7 cellular contexts compared by ENCODE assay signal in the genomic region with DNA sequence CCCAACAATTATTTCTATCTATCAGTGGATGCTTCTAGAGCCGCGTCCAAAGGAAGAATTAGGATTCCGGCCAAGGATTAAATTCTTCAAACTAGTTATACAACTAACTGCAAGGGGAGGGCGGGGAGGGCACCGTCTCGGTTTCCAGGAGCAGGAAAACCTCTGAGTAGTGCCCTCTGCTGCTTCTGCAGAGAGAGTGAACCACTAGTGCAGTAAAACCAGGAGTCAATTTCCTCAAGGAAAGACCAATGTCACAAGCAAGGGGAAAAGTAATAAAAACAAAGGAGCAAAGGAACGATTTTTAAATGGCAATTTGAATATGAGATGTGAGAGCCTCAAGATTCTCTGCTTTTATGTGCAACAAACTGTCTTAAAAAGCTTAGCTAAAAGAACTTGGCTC. TPM values are rescaled to one million over a fixed set of nuclear protein-coding genes. Genes with fewer than 3 reads are reported as not detected.
DNase-seq lines count a peak whose midpoint lies in the region; ATAC-seq and TF ChIP-seq lines count a peak whose summit lies in the region.

No MANE protein-coding gene starts in this region.

- TF ChIP-seq CTCF in HEK293 (tag by site-specific recombination; IDR thresholded peaks at IDR 0.05) = no peak; the same call in 1 of the 2 replicates
- peak; percentile 28 to 52 (median 40) for TF ChIP-seq CTCF in transverse colon (IDR thresholded peaks at IDR 0.05)

- intact Hi-C loops in transverse colon (cut with DNase I; ENCODE audit: low total_unique reads) = no loop called here

- H3K36me3 ChIP-seq in HEK293 (ENCODE audit: control insufficient read depth in 2 of 2, insufficient read depth in 1 of 2, low read length in 2 of 2) (peaks cover 8 to 17% of the 10 kb centered on the region in 2 experiments; a peak in 2 of 3 replicates), transverse colon (no peaks in the 10 kb centered on the region)

- no peak for ATAC-seq in GM19452 (IDR thresholded peaks at IDR 0.05; ENCODE audit: unreplicated experiment)

- CTCF ChIA-PET in HEK293 (lab: Yijun Ruan, JAX) = interaction anchor here (0.6 to 3.5 kb wide), 22 partner anchors 8 to 881 kb away, joined by 3 to 43 read pairs (median 4); a partner anchor contains a TSS

- POLR2A ChIA-PET in HEK293 (lab: Yijun Ruan, JAX) = no interaction called here

- TF ChIP-seq POLR2A in transverse colon (IDR thresholded peaks at IDR 0.05) = no peak

- no peaks in the 10 kb centered on the region for H3K27me3 ChIP-seq in transverse colon

- WGBS in transverse colon (ENCODE audit: low coverage in 1 of 2), 2 donors = 9 to 13% methylated on average over 7 of the region's 7 CpGs

- peak; percentile 77 for DNase-seq in astrocyte of the hippocampus (ENCODE audit: low read depth, low spot score)
- peak; percentile 81 for DNase-seq in islet precursor cell
- DNase-seq in transverse colon = peak; percentile 65
- DNase-seq in stimulated activated CD4-positive, alpha-beta T cell treated with anti-CD3 and anti-CD28 coated beads, Interleukin-4, amount 100 ng/mL, for 24 hours = no peak
- DNase-seq in middle frontal gyrus (ENCODE audit: extremely low spot score, low spot score) = no peak

- H3K9me3 ChIP-seq in HEK293 (ENCODE audit: control insufficient read depth, insufficient read depth, low read depth, low read length) (no peaks in the 10 kb centered on the region), transverse colon (no peaks in the 10 kb centered on the region)

- H3K4me1 ChIP-seq in HEK293 (ENCODE audit: control insufficient read depth, insufficient read depth, low read length) = no peaks in the 10 kb centered on the region
- H3K4me1 ChIP-seq in transverse colon = peaks cover 0 to 20% (median 10%) of the 10 kb centered on the region in 4 donors

- in situ Hi-C loops in transverse colon (cut with MboI; ENCODE audit: low pct_ligation_motif_present in 1 of 4, low pct_unique_long_range_greater_than_20kb in 1 of 4, low sequenced_read_pairs in 3 of 4) = loop anchor here in 2 of 4 donors (25.0 kb wide), 2 partner anchors 257 to 382 kb away; a partner anchor contains a TSS

- H3K27ac ChIP-seq in HEK293 (ENCODE audit: extremely low read depth, low read depth, low read length) (no peak overlapping the region), transverse colon (peak overlapping the region in 2 of 4 donors; percentile 5 to 27)

- H3K4me3 ChIP-seq in HEK293 (ENCODE audit: low read depth, low read length) = no peak overlapping the region
- no peak overlapping the region for H3K4me3 ChIP-seq in transverse colon

- no peak for TF ChIP-seq EP300 in transverse colon (IDR thresholded peaks at IDR 0.05; ENCODE audit: low read depth)

TF ChIP-seq in HEK293, 187 proteins besides CTCF, POLR2A, EP300 and RAD21:
- TF ChIP-seq ZFHX2 (tag by site-specific recombination; conservative IDR thresholded peaks at IDR 0.05) (no peak), ZNF785 (tag by site-specific recombination; IDR thresholded peaks at IDR 0.05) (no peak), IKZF3 (tag by site-specific recombination; IDR thresholded peaks at IDR 0.05) (0 out of 2 replicates have a peak, but pooled peaks have one; percentile 32), ZNF24 (tag by site-specific recombination; IDR thresholded peaks at IDR 0.05) (no peak), FEZF1 (tag by site-specific recombination; IDR thresholded peaks at IDR 0.05) (no peak), ZNF155 (tag by site-specific recombination; IDR thresholded peaks at IDR 0.05) (no peak), PRDM1 (tag by site-specific recombination; IDR thresholded peaks at IDR 0.05) (peak; percentile 56; the same call in 1 of the 2 replicates), ZNF654 (tag by site-specific recombination; IDR thresholded peaks at IDR 0.05; ENCODE audit: low read depth) (peak; percentile 38)
- TF ChIP-seq, protein P1, sequence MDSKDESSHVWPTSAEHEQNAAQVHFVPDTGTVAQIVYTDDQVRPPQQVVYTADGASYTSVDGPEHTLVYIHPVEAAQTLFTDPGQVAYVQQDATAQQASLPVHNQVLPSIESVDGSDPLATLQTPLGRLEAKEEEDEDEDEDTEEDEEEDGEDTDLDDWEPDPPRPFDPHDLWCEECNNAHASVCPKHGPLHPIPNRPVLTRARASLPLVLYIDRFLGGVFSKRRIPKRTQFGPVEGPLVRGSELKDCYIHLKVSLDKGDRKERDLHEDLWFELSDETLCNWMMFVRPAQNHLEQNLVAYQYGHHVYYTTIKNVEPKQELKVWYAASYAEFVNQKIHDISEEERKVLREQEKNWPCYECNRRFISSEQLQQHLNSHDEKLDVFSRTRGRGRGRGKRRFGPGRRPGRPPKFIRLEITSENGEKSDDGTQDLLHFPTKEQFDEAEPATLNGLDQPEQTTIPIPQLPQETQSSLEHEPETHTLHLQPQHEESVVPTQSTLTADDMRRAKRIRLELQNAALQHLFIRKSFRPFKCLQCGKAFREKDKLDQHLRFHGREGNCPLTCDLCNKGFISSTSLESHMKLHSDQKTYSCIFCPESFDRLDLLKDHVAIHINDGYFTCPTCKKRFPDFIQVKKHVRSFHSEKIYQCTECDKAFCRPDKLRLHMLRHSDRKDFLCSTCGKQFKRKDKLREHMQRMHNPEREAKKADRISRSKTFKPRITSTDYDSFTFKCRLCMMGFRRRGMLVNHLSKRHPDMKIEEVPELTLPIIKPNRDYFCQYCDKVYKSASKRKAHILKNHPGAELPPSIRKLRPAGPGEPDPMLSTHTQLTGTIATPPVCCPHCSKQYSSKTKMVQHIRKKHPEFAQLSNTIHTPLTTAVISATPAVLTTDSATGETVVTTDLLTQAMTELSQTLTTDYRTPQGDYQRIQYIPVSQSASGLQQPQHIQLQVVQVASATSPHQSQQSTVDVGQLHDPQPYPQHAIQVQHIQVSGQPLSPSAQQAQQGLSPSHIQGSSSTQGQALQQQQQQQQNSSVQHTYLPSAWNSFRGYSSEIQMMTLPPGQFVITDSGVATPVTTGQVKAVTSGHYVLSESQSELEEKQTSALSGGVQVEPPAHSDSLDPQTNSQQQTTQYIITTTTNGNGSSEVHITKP (tag by site-specific recombination; IDR thresholded peaks at IDR 0.05) = peak; percentile 54; the same call in 1 of the 2 replicates
- TF ChIP-seq, protein P2, sequence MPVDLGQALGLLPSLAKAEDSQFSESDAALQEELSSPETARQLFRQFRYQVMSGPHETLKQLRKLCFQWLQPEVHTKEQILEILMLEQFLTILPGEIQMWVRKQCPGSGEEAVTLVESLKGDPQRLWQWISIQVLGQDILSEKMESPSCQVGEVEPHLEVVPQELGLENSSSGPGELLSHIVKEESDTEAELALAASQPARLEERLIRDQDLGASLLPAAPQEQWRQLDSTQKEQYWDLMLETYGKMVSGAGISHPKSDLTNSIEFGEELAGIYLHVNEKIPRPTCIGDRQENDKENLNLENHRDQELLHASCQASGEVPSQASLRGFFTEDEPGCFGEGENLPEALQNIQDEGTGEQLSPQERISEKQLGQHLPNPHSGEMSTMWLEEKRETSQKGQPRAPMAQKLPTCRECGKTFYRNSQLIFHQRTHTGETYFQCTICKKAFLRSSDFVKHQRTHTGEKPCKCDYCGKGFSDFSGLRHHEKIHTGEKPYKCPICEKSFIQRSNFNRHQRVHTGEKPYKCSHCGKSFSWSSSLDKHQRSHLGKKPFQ (tag by site-specific recombination; IDR thresholded peaks at IDR 0.05) = no peak
- TF ChIP-seq, protein P3, sequence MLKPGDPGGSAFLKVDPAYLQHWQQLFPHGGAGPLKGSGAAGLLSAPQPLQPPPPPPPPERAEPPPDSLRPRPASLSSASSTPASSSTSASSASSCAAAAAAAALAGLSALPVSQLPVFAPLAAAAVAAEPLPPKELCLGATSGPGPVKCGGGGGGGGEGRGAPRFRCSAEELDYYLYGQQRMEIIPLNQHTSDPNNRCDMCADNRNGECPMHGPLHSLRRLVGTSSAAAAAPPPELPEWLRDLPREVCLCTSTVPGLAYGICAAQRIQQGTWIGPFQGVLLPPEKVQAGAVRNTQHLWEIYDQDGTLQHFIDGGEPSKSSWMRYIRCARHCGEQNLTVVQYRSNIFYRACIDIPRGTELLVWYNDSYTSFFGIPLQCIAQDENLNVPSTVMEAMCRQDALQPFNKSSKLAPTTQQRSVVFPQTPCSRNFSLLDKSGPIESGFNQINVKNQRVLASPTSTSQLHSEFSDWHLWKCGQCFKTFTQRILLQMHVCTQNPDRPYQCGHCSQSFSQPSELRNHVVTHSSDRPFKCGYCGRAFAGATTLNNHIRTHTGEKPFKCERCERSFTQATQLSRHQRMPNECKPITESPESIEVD (tag by site-specific recombination; IDR thresholded peaks at IDR 0.05) = no peak
- TF ChIP-seq, protein P4, sequence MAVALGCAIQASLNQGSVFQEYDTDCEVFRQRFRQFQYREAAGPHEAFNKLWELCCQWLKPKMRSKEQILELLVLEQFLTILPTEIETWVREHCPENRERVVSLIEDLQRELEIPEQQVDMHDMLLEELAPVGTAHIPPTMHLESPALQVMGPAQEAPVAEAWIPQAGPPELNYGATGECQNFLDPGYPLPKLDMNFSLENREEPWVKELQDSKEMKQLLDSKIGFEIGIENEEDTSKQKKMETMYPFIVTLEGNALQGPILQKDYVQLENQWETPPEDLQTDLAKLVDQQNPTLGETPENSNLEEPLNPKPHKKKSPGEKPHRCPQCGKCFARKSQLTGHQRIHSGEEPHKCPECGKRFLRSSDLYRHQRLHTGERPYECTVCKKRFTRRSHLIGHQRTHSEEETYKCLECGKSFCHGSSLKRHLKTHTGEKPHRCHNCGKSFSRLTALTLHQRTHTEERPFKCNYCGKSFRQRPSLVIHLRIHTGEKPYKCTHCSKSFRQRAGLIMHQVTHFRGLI (tag by site-specific recombination; IDR thresholded peaks at IDR 0.05) = no peak
- TF ChIP-seq, protein P5, sequence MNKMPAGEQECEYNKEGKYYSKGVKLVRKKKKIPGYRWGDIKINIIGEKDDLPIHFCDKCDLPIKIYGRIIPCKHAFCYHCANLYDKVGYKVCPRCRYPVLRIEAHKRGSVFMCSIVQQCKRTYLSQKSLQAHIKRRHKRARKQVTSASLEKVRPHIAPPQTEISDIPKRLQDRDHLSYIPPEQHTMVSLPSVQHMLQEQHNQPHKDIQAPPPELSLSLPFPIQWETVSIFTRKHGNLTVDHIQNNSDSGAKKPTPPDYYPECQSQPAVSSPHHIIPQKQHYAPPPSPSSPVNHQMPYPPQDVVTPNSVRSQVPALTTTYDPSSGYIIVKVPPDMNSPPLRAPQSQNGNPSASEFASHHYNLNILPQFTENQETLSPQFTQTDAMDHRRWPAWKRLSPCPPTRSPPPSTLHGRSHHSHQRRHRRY (tag by site-specific recombination; IDR thresholded peaks at IDR 0.05) = no peak

RNA-seq across cellular contexts. Expression of a gene that starts 16.5 kb away (rescaled TPM):
- 10 to 100 TPM; 27.3 to 52.9 (median 38.2) TPM for total RNA-seq in transverse colon

RNA-seq across cellular contexts. Expression of a gene that starts 43.1 kb away (rescaled TPM):
- 1 to 10 TPM in 3 of 4 donors, under 1 TPM in 1; 0.80 to 7.0 (median 2.2) TPM for total RNA-seq in transverse colon

RNA-seq across cellular contexts. Expression of a gene that starts 53.9 kb away (rescaled TPM):
- 1 to 10 TPM in 3 of 4 donors, not detected in 1; 1.1 to 4.3 (median 1.2) TPM for total RNA-seq in transverse colon

Comparison
In these comparisons a context has a peak if more than half of its experiments do, and no peak if none do; other contexts are left out.
1. DNase-seq: peak in astrocyte of the hippocampus (single experiment), islet precursor cell (single experiment) and transverse colon (single experiment); none in stimulated activated CD4-positive, alpha-beta T cell treated with anti-CD3 and anti-CD28 coated beads, Interleukin-4, amount 100 ng/mL, for 24 hours (single experiment) and middle frontal gyrus (single experiment).